In genomic region chr5:113612060-113612496, GRCh38 we compare ENCODE assay signal across 8 cellular contexts.
DNase-seq lines count a peak whose midpoint lies in the region; ATAC-seq and TF ChIP-seq lines count a peak whose summit lies in the region.

No MANE protein-coding gene starts in this region.

- peak; percentile 42 for DNase-seq in AG10803 (ENCODE audit: low read depth)
- peak; percentile 11 for DNase-seq in NCI-H2227 (lab: John Stamatoyannopoulos, UW; ENCODE audit: unreplicated experiment)
- peak; percentile 53 to 58 for DNase-seq in T47D (ENCODE audit: low read depth in 1 of 2, low spot score in 1 of 2)
- DNase-seq in left colon = no peak
- no peak for DNase-seq in activated T-helper 2 cell treated with anti-CD3 and anti-CD28 coated beads, Interferon-gamma antibody, Interleukin-2, Interleukin-4, amounts not matched to agents 10 μg/mL and 5 μg/mL and 100 μg/mL, durations not matched to agents 14 hours and 24 hours and 36 hours (ENCODE audit: low spot score)

- peak; percentile 68 for TF ChIP-seq CTCF in AG10803 (conservative IDR thresholded peaks at IDR 0.05; ENCODE audit: low read length)

- H3K4me3 ChIP-seq in AG10803 (ENCODE audit: low read length) = no peak overlapping the region

- H3K27ac Mint-ChIP-seq in activated T-helper 2 cell treated with anti-CD3 and anti-CD28 coated beads, Interferon-gamma antibody, Interleukin-2, Interleukin-4, amounts not matched to agents 10 μg/mL and 5 μg/mL and 100 μg/mL, durations not matched to agents 14 hours and 24 hours and 36 hours = no peak overlapping the region

- H3K27me3 Mint-ChIP-seq in activated T-helper 2 cell treated with anti-CD3 and anti-CD28 coated beads, Interferon-gamma antibody, Interleukin-2, Interleukin-4, amounts not matched to agents 10 μg/mL and 5 μg/mL and 100 μg/mL, durations not matched to agents 14 hours and 24 hours and 36 hours (ENCODE audit: low read depth) = peaks cover 19% of the 10 kb centered on the region

- H3K4me3 Mint-ChIP-seq in activated T-helper 2 cell treated with anti-CD3 and anti-CD28 coated beads, Interferon-gamma antibody, Interleukin-2, Interleukin-4, amounts not matched to agents 10 μg/mL and 5 μg/mL and 100 μg/mL, durations not matched to agents 14 hours and 24 hours and 36 hours (ENCODE audit: low read depth) = no peak overlapping the region

- in situ Hi-C loops in T47D (cut with HindIII; ENCODE audit: low pct_unique_long_range_greater_than_20kb, low sequenced_read_pairs) = no loop called here

- no peaks in the 10 kb centered on the region for H3K36me3 Mint-ChIP-seq in activated T-helper 2 cell treated with anti-CD3 and anti-CD28 coated beads, Interferon-gamma antibody, Interleukin-2, Interleukin-4, amounts not matched to agents 10 μg/mL and 5 μg/mL and 100 μg/mL, durations not matched to agents 14 hours and 24 hours and 36 hours (ENCODE audit: low read depth)

- no peaks in the 10 kb centered on the region for H3K9me3 Mint-ChIP-seq in activated T-helper 2 cell treated with anti-CD3 and anti-CD28 coated beads, Interferon-gamma antibody, Interleukin-2, Interleukin-4, amounts not matched to agents 10 μg/mL and 5 μg/mL and 100 μg/mL, durations not matched to agents 14 hours and 24 hours and 36 hours

- ATAC-seq in GM18499 (IDR thresholded peaks at IDR 0.05; ENCODE audit: insufficient read depth, unreplicated experiment) = peak; percentile 87
- peak; percentile 76 for ATAC-seq in HG02870 (IDR thresholded peaks at IDR 0.05; ENCODE audit: unreplicated experiment)
- peak; percentile 56 for ATAC-seq in left colon
- ATAC-seq in HG02642 (IDR thresholded peaks at IDR 0.05; ENCODE audit: poor library complexity, unreplicated experiment) = no peak

- intact Hi-C loops in left colon (cut with DNase I, micrococcal nuclease) = no loop called here
- intact Hi-C loops in activated T-helper 2 cell treated with anti-CD3 and anti-CD28 coated beads, Interferon-gamma antibody, Interleukin-2, Interleukin-4, amounts not matched to agents 10 μg/mL and 5 μg/mL and 100 μg/mL, durations not matched to agents 14 hours and 24 hours and 36 hours (cut with micrococcal nuclease) = loop anchor here (1.0 kb wide), 1 partner anchor 51 kb away; no protein-coding TSS in a partner anchor

- peaks cover 6% of the 10 kb centered on the region for H3K4me1 Mint-ChIP-seq in activated T-helper 2 cell treated with anti-CD3 and anti-CD28 coated beads, Interferon-gamma antibody, Interleukin-2, Interleukin-4, amounts not matched to agents 10 μg/mL and 5 μg/mL and 100 μg/mL, durations not matched to agents 14 hours and 24 hours and 36 hours (ENCODE audit: low read depth)

Comparison
In these comparisons a context has a peak if more than half of its experiments do, and no peak if none do; other contexts are left out.
1. DNase-seq: peak in AG10803 (single experiment), NCI-H2227 (single experiment) and T47D (2 of 2); none in left colon (0 of 2) and activated T-helper 2 cell treated with anti-CD3 and anti-CD28 coated beads, Interferon-gamma antibody, Interleukin-2, Interleukin-4, amounts not matched to agents 10 μg/mL and 5 μg/mL and 100 μg/mL, durations not matched to agents 14 hours and 24 hours and 36 hours (single experiment).